ENCODE assay signal across 10 cellular contexts in genomic region chr22:47337161-47337621, GRCh38.
DNase-seq lines count a peak whose midpoint lies in the region; ATAC-seq, FAIRE-seq and TF ChIP-seq lines count a peak whose summit lies in the region.
"Had no signal": no experiment of that assay in that cellular context is flagged by ENCODE, and none has a peak within 500 bp of the region (broad histone marks: within the 10 kb centered on the region; RNA-seq: fewer than 3 reads in every experiment).

No MANE protein-coding gene starts in this region.

- no peak for TF ChIP-seq RAD21 in HepG2 (CRISPR knock-in tag; IDR thresholded peaks at IDR 0.05)

- H3K36me3 ChIP-seq in WERI-Rb-1: no peaks in the 10 kb centered on the region
- no peaks in the 10 kb centered on the region for H3K36me3 ChIP-seq in HepG2 (replicated peaks in 1 of 2; ENCODE audit: control insufficient read depth in 1 of 2, insufficient read depth in 2 of 2, low read length in 2 of 2)

- H3K4me3 ChIP-seq in WERI-Rb-1 (ENCODE audit: low read depth, low read length) (no peak overlapping the region; the same call in 1 of the 2 replicates), HepG2 (replicated peaks in 1 of 3; ENCODE audit: insufficient read depth in 1 of 3, low read depth in 2 of 3, low read length in 3 of 3) (no peak overlapping the region)

- H3K9me3 ChIP-seq in WERI-Rb-1 (ENCODE audit: severe bottlenecking): no peaks in the 10 kb centered on the region
- H3K9me3 ChIP-seq in HepG2 (ENCODE audit: low read length): no peaks in the 10 kb centered on the region

- no peak for FAIRE-seq in HepG2 (lab: Jason Lieb, UNC)
- FAIRE-seq: GM18507 had no signal

- H2AFZ ChIP-seq in HepG2 (ENCODE audit: low read length): no peak overlapping the region

- TF ChIP-seq POLR2A in HepG2 (IDR thresholded peaks at IDR 0.05; ENCODE audit: insufficient read depth in 1 of 2, low read depth in 2 of 2, low read length in 2 of 2): no peak

- POLR2A ChIA-PET in HepG2 (lab: Yijun Ruan, JAX): no interaction called here

- peaks cover 0 to 2% (median 0%) of the 10 kb centered on the region in 3 donors for H3K4me1 Mint-ChIP-seq in IgD-negative memory B cell

- H3K27me3 Mint-ChIP-seq in IgD-negative memory B cell: peaks cover 2% of the 10 kb centered on the region

- ATAC-seq in HepG2 (peak; percentile 40; the same call in 2 of the 3 replicates), HG02970 (IDR thresholded peaks at IDR 0.05; ENCODE audit: low FRiP score, unreplicated experiment) (no peak), GM18520 (IDR thresholded peaks at IDR 0.05; ENCODE audit: unreplicated experiment) (no peak), HG03442 (IDR thresholded peaks at IDR 0.05; ENCODE audit: unreplicated experiment) (no peak)

- no peaks in the 10 kb centered on the region for H3K4me1 ChIP-seq in HepG2 (ENCODE audit: insufficient read depth, low read length)

- DNase-seq in Ammon's horn (ENCODE audit: low spot score) (peak; percentile 14), WERI-Rb-1 (peak; percentile 86), HepG2 (ENCODE audit: low spot score) (peak; percentile 39), NCI-H526 treated with DMSO at 0.1 percent for 48 hours (lab: John Stamatoyannopoulos, UW) (no peak)

- peaks cover 2% of the 10 kb centered on the region for H3K36me3 Mint-ChIP-seq in IgD-negative memory B cell

- in situ Hi-C loops in HepG2 (cut with HindIII; ENCODE audit: extremely low pct_ligation_motif_present, low pct_unique_long_range_greater_than_20kb): no loop called here

- BruUV-seq in HepG2 (replicated peaks; lab: Mats Ljungman, UMichigan): no TSS peak

- TF ChIP-seq CTCF in WERI-Rb-1 (IDR thresholded peaks at IDR 0.05; ENCODE audit: low read depth, low read length) (no peak), HepG2 (CRISPR knock-in tag; IDR thresholded peaks at IDR 0.05) (no peak)

- peak overlapping the region in 3 of 4 donors; percentile 28 to 76 (median 66) for H3K4me3 Mint-ChIP-seq in IgD-negative memory B cell
- H3K4me3 Mint-ChIP-seq: T-helper 1 cell treated with Interleukin-12 subunit alpha and Interleukin-12 subunit beta and Interleukin-4 antibody, amounts not matched to agents 30 μg/mL and 1 μg/mL, for 36 hours had no signal

- H3K27ac ChIP-seq in WERI-Rb-1: peak overlapping the region; percentile 44
- H3K27ac ChIP-seq in HepG2 (ENCODE audit: extremely low read length, insufficient read depth, low read length): no peak overlapping the region

- H3K79me2 ChIP-seq in HepG2 (ENCODE audit: insufficient read depth, low read length): no peaks in the 10 kb centered on the region

- H3K9me3 Mint-ChIP-seq in IgD-negative memory B cell: peaks cover 3 to 17% (median 4%) of the 10 kb centered on the region in 3 donors

- intact Hi-C loops in HepG2 (cut with micrococcal nuclease; ENCODE audit: unreplicated experiment): no loop called here

- H3K27ac Mint-ChIP-seq in IgD-negative memory B cell: peak overlapping the region in 2 of 3 donors; percentile 20 to 55
- H3K27ac Mint-ChIP-seq: T-helper 1 cell treated with Interleukin-12 subunit alpha and Interleukin-12 subunit beta and Interleukin-4 antibody, amounts not matched to agents 30 μg/mL and 1 μg/mL, for 36 hours had no signal

- H4K20me1 ChIP-seq in HepG2 (ENCODE audit: insufficient read depth, low read length): no peaks in the 10 kb centered on the region

- whole genome bisulfite sequencing in HepG2 (ENCODE audit: low lambda C conversion rate): 51% methylated on average over 6 of the region's 8 CpGs

- CTCF ChIA-PET in HepG2 (lab: Yijun Ruan, JAX; ENCODE audit: low intra/inter-chr PET ratio, low total read pairs): no interaction called here

- H3K27me3 ChIP-seq in WERI-Rb-1 (ENCODE audit: insufficient read depth, low read depth, severe bottlenecking) (no peaks in the 10 kb centered on the region), HepG2 (ENCODE audit: control insufficient read depth in 1 of 2, insufficient read depth in 2 of 2, low read length in 2 of 2) (peaks cover 3 to 13% of the 10 kb centered on the region in 2 experiments; a peak in 4 of 5 replicates)

- TF ChIP-seq EP300 in HepG2 (IDR thresholded peaks at IDR 0.05; ENCODE audit: low read depth in 2 of 2, low read length in 2 of 2): no peak
- no peak for TF ChIP-seq EP300 in HepG2 (CRISPR knock-in tag; IDR thresholded peaks at IDR 0.05; ENCODE audit: borderline replicate concordance)

- H3K4me2 ChIP-seq in HepG2 (ENCODE audit: low read depth, low read length): no peak overlapping the region

- H3K9ac ChIP-seq in HepG2 (ENCODE audit: insufficient read depth, low read depth, low read length): no peak overlapping the region

TF ChIP-seq in HepG2, 621 proteins besides CTCF, POLR2A, EP300 and RAD21:
- TF ChIP-seq ZNF331 (CRISPR knock-in tag; IDR thresholded peaks at IDR 0.05) (peak; percentile 22; the same call in 1 of the 2 replicates), FOSL2 (CRISPR knock-in tag; IDR thresholded peaks at IDR 0.05) (peak; percentile 57), ELF1 (CRISPR knock-in tag; IDR thresholded peaks at IDR 0.05) (peak; percentile 19; the same call in 1 of the 2 replicates), SMAD9 (CRISPR knock-in tag; IDR thresholded peaks at IDR 0.05) (no peak)
